ENCODE assay signal across 1 cellular context in the genomic region with DNA sequence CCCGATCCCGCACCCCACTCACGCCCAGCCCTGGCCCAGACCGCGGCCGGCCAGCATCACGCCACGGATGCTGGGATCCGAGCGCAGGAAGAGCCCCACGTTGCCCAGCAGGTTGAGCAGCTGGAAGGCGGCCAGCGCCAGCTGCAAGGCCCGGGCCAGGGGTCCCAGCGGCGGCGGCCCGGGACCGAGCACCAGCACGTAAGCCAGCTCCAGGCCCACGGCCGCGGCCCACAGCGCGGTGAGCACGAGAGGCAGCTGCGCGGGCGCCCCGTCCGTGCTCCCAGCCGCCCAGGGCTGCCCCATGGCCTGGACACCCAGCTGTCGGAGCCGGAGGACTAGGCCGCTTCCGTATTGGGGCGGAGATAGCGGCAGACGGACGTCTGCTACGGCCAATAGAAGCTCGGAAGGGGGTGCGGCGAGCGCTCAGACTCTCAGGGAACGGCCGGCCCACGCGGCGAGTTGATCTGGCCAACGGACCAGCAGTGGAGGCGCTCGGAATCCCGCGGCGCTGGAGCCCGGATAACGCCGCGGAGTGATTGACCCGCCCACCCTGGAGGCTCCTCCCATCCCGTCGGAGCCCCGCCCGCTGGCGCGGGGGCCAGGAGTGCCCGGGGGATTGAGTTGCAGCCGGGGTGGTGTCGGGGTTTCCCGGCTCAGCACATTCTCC.
TF ChIP-seq lines count a peak whose summit lies in the region.

A gene with protein sequence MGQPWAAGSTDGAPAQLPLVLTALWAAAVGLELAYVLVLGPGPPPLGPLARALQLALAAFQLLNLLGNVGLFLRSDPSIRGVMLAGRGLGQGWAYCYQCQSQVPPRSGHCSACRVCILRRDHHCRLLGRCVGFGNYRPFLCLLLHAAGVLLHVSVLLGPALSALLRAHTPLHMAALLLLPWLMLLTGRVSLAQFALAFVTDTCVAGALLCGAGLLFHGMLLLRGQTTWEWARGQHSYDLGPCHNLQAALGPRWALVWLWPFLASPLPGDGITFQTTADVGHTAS (minus strand): TSS at position 348 of the 667 bp plus-strand sequence. CDS start 45 bp downstream, at position 303.

TF ChIP-seq in HepG2, 621 proteins besides CTCF, POLR2A, EP300 and RAD21 (continued from another document and continues in another):
- TF ChIP-seq PITX1 (CRISPR knock-in tag; IDR thresholded peaks at IDR 0.05) (0 out of 2 replicates have a peak, but pooled peaks have one; percentile 27), NCOR1 (IDR thresholded peaks at IDR 0.05; ENCODE audit: borderline replicate concordance, low read length) (no peak), MAFG (CRISPR knock-in tag; IDR thresholded peaks at IDR 0.05) (no peak), MTA3 (CRISPR knock-in tag; IDR thresholded peaks at IDR 0.05) (no peak), ZNF567 (CRISPR knock-in tag; IDR thresholded peaks at IDR 0.05; ENCODE audit: borderline replicate concordance) (no peak), PAX8 (CRISPR knock-in tag; IDR thresholded peaks at IDR 0.05; ENCODE audit: borderline replicate concordance) (0 out of 2 replicates have a peak, but pooled peaks have one; percentile 77), ZNF530 (CRISPR knock-in tag; IDR thresholded peaks at IDR 0.05; ENCODE audit: low read depth) (no peak), MIER2 (CRISPR knock-in tag; IDR thresholded peaks at IDR 0.05) (no peak), NR2F2 (IDR thresholded peaks at IDR 0.05; ENCODE audit: borderline replicate concordance, low read depth) (no peak; the same call in 1 of the 2 replicates), ZFP41 (CRISPR knock-in tag; IDR thresholded peaks at IDR 0.05; ENCODE audit: borderline replicate concordance) (no peak), PHF21A (CRISPR knock-in tag; IDR thresholded peaks at IDR 0.05) (0 out of 2 replicates have a peak, but pooled peaks have one; percentile 30), CAMTA2 (CRISPR knock-in tag; IDR thresholded peaks at IDR 0.05; ENCODE audit: borderline replicate concordance) (no peak), ZNF672 (CRISPR knock-in tag; IDR thresholded peaks at IDR 0.05) (no peak), ZNF552 (CRISPR knock-in tag; IDR thresholded peaks at IDR 0.05; ENCODE audit: borderline replicate concordance) (no peak), ISL2 (CRISPR knock-in tag; IDR thresholded peaks at IDR 0.05) (no peak), HOXA3 (CRISPR knock-in tag; IDR thresholded peaks at IDR 0.05) (peak; percentile 14; the same call in 1 of the 2 replicates), ZNF629 (CRISPR knock-in tag; conservative IDR thresholded peaks at IDR 0.05) (no peak), MEIS1 (CRISPR knock-in tag; IDR thresholded peaks at IDR 0.05; ENCODE audit: borderline replicate concordance) (0 out of 2 replicates have a peak, but pooled peaks have one; percentile 28)
- TF ChIP-seq, protein P1, sequence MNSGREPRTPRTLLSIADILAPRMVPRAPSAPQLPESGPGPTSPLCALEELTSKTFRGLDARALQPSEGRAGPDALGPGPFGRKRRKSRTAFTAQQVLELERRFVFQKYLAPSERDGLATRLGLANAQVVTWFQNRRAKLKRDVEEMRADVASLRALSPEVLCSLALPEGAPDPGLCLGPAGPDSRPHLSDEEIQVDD (CRISPR knock-in tag; IDR thresholded peaks at IDR 0.05; ENCODE audit: borderline replicate concordance), result no peak
- TF ChIP-seq, protein P2, sequence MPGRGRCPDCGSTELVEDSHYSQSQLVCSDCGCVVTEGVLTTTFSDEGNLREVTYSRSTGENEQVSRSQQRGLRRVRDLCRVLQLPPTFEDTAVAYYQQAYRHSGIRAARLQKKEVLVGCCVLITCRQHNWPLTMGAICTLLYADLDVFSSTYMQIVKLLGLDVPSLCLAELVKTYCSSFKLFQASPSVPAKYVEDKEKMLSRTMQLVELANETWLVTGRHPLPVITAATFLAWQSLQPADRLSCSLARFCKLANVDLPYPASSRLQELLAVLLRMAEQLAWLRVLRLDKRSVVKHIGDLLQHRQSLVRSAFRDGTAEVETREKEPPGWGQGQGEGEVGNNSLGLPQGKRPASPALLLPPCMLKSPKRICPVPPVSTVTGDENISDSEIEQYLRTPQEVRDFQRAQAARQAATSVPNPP (CRISPR knock-in tag; IDR thresholded peaks at IDR 0.05), result no peak
- TF ChIP-seq, protein P3, sequence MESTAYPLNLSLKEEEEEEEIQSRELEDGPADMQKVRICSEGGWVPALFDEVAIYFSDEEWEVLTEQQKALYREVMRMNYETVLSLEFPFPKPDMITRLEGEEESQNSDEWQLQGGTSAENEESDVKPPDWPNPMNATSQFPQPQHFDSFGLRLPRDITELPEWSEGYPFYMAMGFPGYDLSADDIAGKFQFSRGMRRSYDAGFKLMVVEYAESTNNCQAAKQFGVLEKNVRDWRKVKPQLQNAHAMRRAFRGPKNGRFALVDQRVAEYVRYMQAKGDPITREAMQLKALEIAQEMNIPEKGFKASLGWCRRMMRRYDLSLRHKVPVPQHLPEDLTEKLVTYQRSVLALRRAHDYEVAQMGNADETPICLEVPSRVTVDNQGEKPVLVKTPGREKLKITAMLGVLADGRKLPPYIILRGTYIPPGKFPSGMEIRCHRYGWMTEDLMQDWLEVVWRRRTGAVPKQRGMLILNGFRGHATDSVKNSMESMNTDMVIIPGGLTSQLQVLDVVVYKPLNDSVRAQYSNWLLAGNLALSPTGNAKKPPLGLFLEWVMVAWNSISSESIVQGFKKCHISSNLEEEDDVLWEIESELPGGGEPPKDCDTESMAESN (CRISPR knock-in tag; conservative IDR thresholded peaks at IDR 0.05), result peak; percentile 63; the same call in 1 of the 2 replicates
- TF ChIP-seq, protein P4, sequence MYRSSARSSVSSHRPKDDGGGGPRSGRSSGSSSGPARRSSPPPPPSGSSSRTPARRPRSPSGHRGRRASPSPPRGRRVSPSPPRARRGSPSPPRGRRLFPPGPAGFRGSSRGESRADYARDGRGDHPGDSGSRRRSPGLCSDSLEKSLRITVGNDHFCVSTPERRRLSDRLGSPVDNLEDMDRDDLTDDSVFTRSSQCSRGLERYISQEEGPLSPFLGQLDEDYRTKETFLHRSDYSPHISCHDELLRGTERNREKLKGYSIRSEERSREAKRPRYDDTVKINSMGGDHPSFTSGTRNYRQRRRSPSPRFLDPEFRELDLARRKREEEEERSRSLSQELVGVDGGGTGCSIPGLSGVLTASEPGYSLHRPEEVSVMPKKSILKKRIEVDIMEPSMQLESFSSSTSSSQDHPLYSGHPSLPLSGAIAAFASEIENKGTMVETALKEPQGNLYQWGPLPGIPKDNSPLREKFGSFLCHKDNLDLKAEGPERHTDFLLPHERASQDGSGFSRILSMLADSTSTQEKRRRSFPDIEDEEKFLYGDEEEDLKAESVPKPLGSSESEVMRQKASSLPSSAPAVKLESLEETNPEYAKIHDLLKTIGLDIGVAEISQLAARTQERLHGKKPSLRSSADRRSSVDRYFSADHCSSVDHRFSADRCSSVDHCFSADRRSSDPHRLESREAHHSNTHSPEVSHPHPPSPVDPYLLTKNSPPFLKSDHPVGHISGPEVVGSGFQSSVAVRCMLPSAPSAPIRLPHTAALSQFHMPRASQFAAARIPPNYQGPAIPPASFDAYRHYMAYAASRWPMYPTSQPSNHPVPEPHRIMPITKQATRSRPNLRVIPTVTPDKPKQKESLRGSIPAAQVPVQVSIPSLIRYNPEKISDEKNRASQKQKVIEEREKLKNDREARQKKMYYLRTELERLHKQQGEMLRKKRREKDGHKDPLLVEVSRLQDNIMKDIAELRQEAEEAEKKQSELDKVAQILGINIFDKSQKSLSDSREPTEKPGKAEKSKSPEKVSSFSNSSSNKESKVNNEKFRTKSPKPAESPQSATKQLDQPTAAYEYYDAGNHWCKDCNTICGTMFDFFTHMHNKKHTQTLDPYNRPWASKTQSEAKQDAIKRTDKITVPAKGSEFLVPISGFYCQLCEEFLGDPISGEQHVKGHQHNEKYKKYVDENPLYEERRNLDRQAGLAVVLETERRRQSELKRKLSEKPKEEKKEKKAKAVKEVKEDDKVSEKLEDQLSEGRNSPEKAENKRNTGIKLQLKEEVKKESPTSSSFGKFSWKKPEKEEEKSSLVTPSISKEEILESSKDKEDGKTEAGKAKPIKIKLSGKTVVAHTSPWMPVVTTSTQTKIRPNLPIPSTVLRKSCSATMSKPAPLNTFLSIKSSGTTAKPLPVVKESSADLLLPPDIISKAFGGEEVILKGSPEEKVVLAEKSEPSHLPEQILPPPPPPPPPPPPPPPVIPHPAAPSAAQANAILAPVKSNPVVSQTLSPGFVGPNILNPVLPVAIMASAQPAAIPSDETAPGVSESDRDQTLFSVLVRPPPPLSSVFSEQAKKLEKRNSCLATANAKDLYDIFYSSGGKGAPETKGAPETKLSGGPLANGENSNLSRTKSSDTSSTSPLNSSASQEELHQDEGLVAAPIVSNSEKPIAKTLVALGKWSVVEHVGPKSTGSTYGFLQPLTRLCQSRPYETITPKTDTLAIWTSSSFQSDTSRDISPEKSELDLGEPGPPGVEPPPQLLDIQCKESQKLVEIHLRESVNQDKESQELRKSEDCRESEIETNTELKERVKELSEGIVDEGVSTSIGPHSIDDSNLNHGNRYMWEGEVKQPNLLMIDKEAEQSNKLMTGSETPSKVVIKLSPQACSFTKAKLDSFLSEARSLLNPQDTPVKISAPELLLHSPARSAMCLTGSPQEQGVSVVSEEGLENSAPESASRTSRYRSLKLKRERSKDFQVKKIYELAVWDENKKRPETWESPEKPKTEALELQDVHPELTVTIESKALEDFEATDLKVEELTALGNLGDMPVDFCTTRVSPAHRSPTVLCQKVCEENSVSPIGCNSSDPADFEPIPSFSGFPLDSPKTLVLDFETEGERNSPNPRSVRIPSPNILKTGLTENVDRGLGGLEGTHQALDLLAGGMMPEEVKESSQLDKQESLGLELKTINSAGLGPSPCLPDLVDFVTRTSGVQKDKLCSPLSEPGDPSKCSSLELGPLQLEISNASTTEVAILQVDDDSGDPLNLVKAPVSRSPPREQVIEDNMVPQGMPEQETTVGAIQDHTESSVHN (CRISPR knock-in tag; IDR thresholded peaks at IDR 0.05), result no peak
- TF ChIP-seq, protein P5, sequence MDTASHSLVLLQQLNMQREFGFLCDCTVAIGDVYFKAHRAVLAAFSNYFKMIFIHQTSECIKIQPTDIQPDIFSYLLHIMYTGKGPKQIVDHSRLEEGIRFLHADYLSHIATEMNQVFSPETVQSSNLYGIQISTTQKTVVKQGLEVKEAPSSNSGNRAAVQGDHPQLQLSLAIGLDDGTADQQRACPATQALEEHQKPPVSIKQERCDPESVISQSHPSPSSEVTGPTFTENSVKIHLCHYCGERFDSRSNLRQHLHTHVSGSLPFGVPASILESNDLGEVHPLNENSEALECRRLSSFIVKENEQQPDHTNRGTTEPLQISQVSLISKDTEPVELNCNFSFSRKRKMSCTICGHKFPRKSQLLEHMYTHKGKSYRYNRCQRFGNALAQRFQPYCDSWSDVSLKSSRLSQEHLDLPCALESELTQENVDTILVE (CRISPR knock-in tag; IDR thresholded peaks at IDR 0.05), result no peak
- TF ChIP-seq, protein P6, sequence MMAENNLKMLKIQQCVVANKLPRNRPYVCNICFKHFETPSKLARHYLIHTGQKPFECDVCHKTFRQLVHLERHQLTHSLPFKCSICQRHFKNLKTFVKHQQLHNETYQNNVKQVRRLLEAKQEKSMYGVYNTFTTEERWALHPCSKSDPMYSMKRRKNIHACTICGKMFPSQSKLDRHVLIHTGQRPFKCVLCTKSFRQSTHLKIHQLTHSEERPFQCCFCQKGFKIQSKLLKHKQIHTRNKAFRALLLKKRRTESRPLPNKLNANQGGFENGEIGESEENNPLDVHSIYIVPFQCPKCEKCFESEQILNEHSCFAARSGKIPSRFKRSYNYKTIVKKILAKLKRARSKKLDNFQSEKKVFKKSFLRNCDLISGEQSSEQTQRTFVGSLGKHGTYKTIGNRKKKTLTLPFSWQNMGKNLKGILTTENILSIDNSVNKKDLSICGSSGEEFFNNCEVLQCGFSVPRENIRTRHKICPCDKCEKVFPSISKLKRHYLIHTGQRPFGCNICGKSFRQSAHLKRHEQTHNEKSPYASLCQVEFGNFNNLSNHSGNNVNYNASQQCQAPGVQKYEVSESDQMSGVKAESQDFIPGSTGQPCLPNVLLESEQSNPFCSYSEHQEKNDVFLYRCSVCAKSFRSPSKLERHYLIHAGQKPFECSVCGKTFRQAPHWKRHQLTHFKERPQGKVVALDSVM (CRISPR knock-in tag; IDR thresholded peaks at IDR 0.05), result no peak
- TF ChIP-seq, protein P7, sequence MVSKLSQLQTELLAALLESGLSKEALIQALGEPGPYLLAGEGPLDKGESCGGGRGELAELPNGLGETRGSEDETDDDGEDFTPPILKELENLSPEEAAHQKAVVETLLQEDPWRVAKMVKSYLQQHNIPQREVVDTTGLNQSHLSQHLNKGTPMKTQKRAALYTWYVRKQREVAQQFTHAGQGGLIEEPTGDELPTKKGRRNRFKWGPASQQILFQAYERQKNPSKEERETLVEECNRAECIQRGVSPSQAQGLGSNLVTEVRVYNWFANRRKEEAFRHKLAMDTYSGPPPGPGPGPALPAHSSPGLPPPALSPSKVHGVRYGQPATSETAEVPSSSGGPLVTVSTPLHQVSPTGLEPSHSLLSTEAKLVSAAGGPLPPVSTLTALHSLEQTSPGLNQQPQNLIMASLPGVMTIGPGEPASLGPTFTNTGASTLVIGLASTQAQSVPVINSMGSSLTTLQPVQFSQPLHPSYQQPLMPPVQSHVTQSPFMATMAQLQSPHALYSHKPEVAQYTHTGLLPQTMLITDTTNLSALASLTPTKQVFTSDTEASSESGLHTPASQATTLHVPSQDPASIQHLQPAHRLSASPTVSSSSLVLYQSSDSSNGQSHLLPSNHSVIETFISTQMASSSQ (IDR thresholded peaks at IDR 0.05; ENCODE audit: low read depth), result no peak
- TF ChIP-seq, protein P7 (CRISPR knock-in tag; IDR thresholded peaks at IDR 0.05; ENCODE audit: borderline replicate concordance), result 0 out of 2 replicates have a peak, but pooled peaks have one; percentile 24
